ENCODE assay signal across 18 cellular contexts in genomic region chr4:8346838-8347605, GRCh38.
DNase-seq lines count a peak whose midpoint lies in the region; ATAC-seq and TF ChIP-seq lines count a peak whose summit lies in the region.
"Had no signal": no experiment of that assay in that cellular context is flagged by ENCODE, and none has a peak within 500 bp of the region (broad histone marks: within the 10 kb centered on the region; RNA-seq: fewer than 3 reads in every experiment).

No MANE protein-coding gene starts in this region.

- CTCF ChIA-PET in activated CD4-positive, alpha-beta T cell treated with anti-CD3 and anti-CD28 coated beads, Interleukin-2, amount 10 ng/mL, durations not matched to agents 7 days and 5 days (lab: Charles Lee), result interaction anchor here (0.6 kb wide), 1 partner anchor 122 kb away, joined by 3 read pairs; no protein-coding TSS in a partner anchor

- H3K9me3 Mint-ChIP-seq in activated CD4-positive, alpha-beta T cell treated with anti-CD3 and anti-CD28 coated beads, Interleukin-2, amount 10 ng/mL, durations not matched to agents 7 days and 5 days, result no peaks in the 10 kb centered on the region
- H3K9me3 Mint-ChIP-seq: central memory CD8-positive, alpha-beta T cell; natural killer cell treated with Interleukin-12 subunit alpha and Interleukin-12 subunit beta and Interleukin-15 and Interleukin-18, amount 100 ng/mL, for 72 hours had no signal

- POLR2A ChIA-PET in activated CD4-positive, alpha-beta T cell treated with anti-CD3 and anti-CD28 coated beads, Interleukin-2, amount 10 ng/mL, durations not matched to agents 7 days and 5 days (lab: Charles Lee), result no interaction called here

- H4K20me1 ChIP-seq in BLaER1, result peaks cover 1% of the 10 kb centered on the region; the same call in 1 of the 2 replicates

- H3K27me3 Mint-ChIP-seq in activated CD4-positive, alpha-beta T cell treated with anti-CD3 and anti-CD28 coated beads, Interleukin-2, amount 10 ng/mL, durations not matched to agents 7 days and 5 days, result no peaks in the 10 kb centered on the region
- H3K27me3 Mint-ChIP-seq: activated CD4-positive, alpha-beta T cell treated with anti-CD3 and anti-CD28 coated beads for 36 hours; natural killer cell treated with Interleukin-12 subunit alpha and Interleukin-12 subunit beta and Interleukin-15 and Interleukin-18, amount 100 ng/mL, for 72 hours had no signal

- no peaks in the 10 kb centered on the region for H3K4me1 Mint-ChIP-seq in activated CD4-positive, alpha-beta T cell treated with anti-CD3 and anti-CD28 coated beads, Interleukin-2, amount 10 ng/mL, durations not matched to agents 7 days and 5 days
- H3K4me1 Mint-ChIP-seq: activated CD4-positive, alpha-beta T cell treated with anti-CD3 and anti-CD28 coated beads for 36 hours; central memory CD8-positive, alpha-beta T cell had no signal

- H3K27ac ChIP-seq in BLaER1 (no peak overlapping the region), dorsolateral prefrontal cortex (peak overlapping the region in 11 of 59 donors; percentile 0 to 67 (median 25))
- H3K27ac ChIP-seq: thyroid gland had no signal

- no peaks in the 10 kb centered on the region for H3K36me3 Mint-ChIP-seq in activated CD4-positive, alpha-beta T cell treated with anti-CD3 and anti-CD28 coated beads, Interleukin-2, amount 10 ng/mL, durations not matched to agents 7 days and 5 days (ENCODE audit: low read depth)
- H3K36me3 Mint-ChIP-seq: natural killer cell treated with Interleukin-12 subunit alpha and Interleukin-12 subunit beta and Interleukin-15 and Interleukin-18, amount 100 ng/mL, for 72 hours had no signal

- H3K4me3 Mint-ChIP-seq in activated CD4-positive, alpha-beta T cell treated with anti-CD3 and anti-CD28 coated beads, Interleukin-2, amount 10 ng/mL, durations not matched to agents 7 days and 5 days, result no peak overlapping the region
- H3K4me3 Mint-ChIP-seq: activated CD4-positive, alpha-beta T cell treated with anti-CD3 and anti-CD28 coated beads for 36 hours; central memory CD8-positive, alpha-beta T cell; natural killer cell treated with Interleukin-12 subunit alpha and Interleukin-12 subunit beta and Interleukin-15 and Interleukin-18, amount 100 ng/mL, for 72 hours had no signal

- H3K36me3 ChIP-seq in BLaER1, result no peaks in the 10 kb centered on the region
- H3K36me3 ChIP-seq: MG63, thyroid gland had no signal

- intact Hi-C loops in dorsolateral prefrontal cortex (cut with DNase I) (loop anchor here in 1 of 2 donors (5.0 kb wide), 1 partner anchor 70 kb away; no protein-coding TSS in a partner anchor), posterior cingulate gyrus (cut with DNase I) (no loop called here)

- H3K27ac Mint-ChIP-seq in activated CD4-positive, alpha-beta T cell treated with anti-CD3 and anti-CD28 coated beads, Interleukin-2, amount 10 ng/mL, durations not matched to agents 7 days and 5 days, result no peak overlapping the region
- H3K27ac Mint-ChIP-seq: activated CD4-positive, alpha-beta T cell treated with anti-CD3 and anti-CD28 coated beads for 36 hours; natural killer cell treated with Interleukin-12 subunit alpha and Interleukin-12 subunit beta and Interleukin-15 and Interleukin-18, amount 100 ng/mL, for 72 hours had no signal

- no peak for ATAC-seq in GM21529 (IDR thresholded peaks at IDR 0.05; ENCODE audit: unreplicated experiment)
- ATAC-seq: activated CD4-positive, alpha-beta T cell treated with anti-CD3 and anti-CD28 coated beads for 36 hours had no signal

- H3K27me3 ChIP-seq in BLaER1 (peaks cover 15% of the 10 kb centered on the region), dorsolateral prefrontal cortex (no peaks in the 10 kb centered on the region)
- H3K27me3 ChIP-seq: MG63, thyroid gland had no signal

- H3K4me1 ChIP-seq in BLaER1, result peaks cover 50% of the 10 kb centered on the region

- DNase-seq in dorsolateral prefrontal cortex (peak in 9 of 10 donors; percentile 43 to 75 (median 56)), inferior parietal cortex (ENCODE audit: extremely low spot score) (peak; percentile 28), posterior cingulate gyrus (peak in 8 of 10 donors; percentile 39 to 95 (median 60)), NCI-H2196 (lab: John Stamatoyannopoulos, UW; ENCODE audit: unreplicated experiment) (no peak), NCI-H1930 (lab: John Stamatoyannopoulos, UW) (no peak)
- no peak for DNase-seq in activated CD4-positive, alpha-beta T cell treated with anti-CD3 and anti-CD28 coated beads, Interleukin-2, amount 10 ng/mL, durations not matched to agents 7 days and 5 days
- DNase-seq: activated CD4-positive, alpha-beta T cell treated with anti-CD3 and anti-CD28 coated beads for 36 hours; activated gamma-delta T cell; amniotic stem cell; DND-41; MG63; NCI-H2081; RPMI8226; thyroid gland had no signal

- no peak overlapping the region for H3K9ac ChIP-seq in BLaER1

- peaks cover under 1% of the 10 kb centered on the region for H3K9me3 ChIP-seq in BLaER1
- H3K9me3 ChIP-seq: MG63, thyroid gland had no signal

- no peak for TF ChIP-seq CTCF in dorsolateral prefrontal cortex (IDR thresholded peaks at IDR 0.05 in 54 of 56, conservative IDR thresholded peaks at IDR 0.05 in 2 of 56; ENCODE audit: low read depth in 1 of 56, partially characterized antibody in 56 of 56)

- H3K4me2 ChIP-seq in BLaER1, result 0 out of 2 replicates have a peak overlapping the region, but pooled peaks have one; percentile 62

- no peak overlapping the region for H3K4me3 ChIP-seq in BLaER1
- H3K4me3 ChIP-seq in dorsolateral prefrontal cortex, result peak overlapping the region in 3 of 59 donors; percentile 6 to 24 (median 12)
- H3K4me3 ChIP-seq: MG63, thyroid gland had no signal

Comparison
In these comparisons a context has a peak if more than half of its experiments do, and no peak if none do; other contexts are left out.
1. DNase-seq: peak in dorsolateral prefrontal cortex (9 of 10), inferior parietal cortex (single experiment) and posterior cingulate gyrus (8 of 10); none in NCI-H2196 (single experiment), activated CD4-positive, alpha-beta T cell treated with anti-CD3 and anti-CD28 coated beads, Interleukin-2, amount 10 ng/mL, durations not matched to agents 7 days and 5 days (single experiment) and NCI-H1930 (0 of 2).